Comparison of ENCODE assay signal across 8 cellular contexts in the genomic region with DNA sequence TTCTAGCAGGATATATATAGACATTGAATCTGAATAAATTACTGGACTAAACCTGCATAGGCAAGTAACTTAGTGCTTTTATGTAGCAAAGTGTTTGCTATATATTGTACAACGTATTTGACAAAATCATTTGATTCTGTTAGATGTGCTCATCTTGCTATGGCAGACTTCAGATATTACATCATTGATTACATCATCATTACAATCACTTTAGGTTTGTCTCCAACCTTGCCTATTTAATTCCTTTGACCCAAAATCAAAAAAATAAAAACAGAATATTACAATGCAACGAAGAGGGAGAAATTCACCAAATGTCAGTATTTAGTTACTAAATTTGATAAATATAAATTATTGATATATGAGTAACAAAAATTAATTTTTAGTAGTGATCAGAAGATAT.
"Had no signal": no experiment of that assay in that cellular context is flagged by ENCODE, and none has a peak within 500 bp of the region (broad histone marks: within the 10 kb centered on the region; RNA-seq: fewer than 3 reads in every experiment).

No MANE protein-coding gene starts in this region.

- H3K4me2 ChIP-seq: GM23338 had no signal

- FAIRE-seq: H1, H54, HTR-8/SVneo had no signal

- DNase-seq: H9, HCEC 1CT, HFFc6, KG1 had no signal

- ATAC-seq: GM23338 had no signal

- H3K4me3 ChIP-seq: GM23338 had no signal

- H2AFZ ChIP-seq: GM23338 had no signal
